Comparison of ENCODE assay signal across 8 cellular contexts in genomic region chr1:6497215-6497866, GRCh38. TPM values are rescaled to one million over a fixed set of nuclear protein-coding genes. Genes with fewer than 3 reads are reported as not detected.
DNase-seq lines count a peak whose midpoint lies in the region; ATAC-seq and TF ChIP-seq lines count a peak whose summit lies in the region.

No MANE protein-coding gene starts in this region.

- H3K27ac ChIP-seq in body of pancreas (peak overlapping the region in 1 of 4 donors; percentile 44), iPS-20b (ENCODE audit: low read length) (no peak overlapping the region), spleen (peak overlapping the region; percentile 41 to 86 (median 80))

- H3K9ac ChIP-seq in iPS-20b (ENCODE audit: low read depth, low read length) = no peak overlapping the region

- peak; percentile 60 to 69 for ATAC-seq in activated CD4-positive, CD25-positive, alpha-beta regulatory T cell treated with anti-CD3 and anti-CD28 coated beads, Interleukin-2, amount 50 U/mL, for 24 hours
- peak; percentile 74 for ATAC-seq in body of pancreas
- no peak for ATAC-seq in HG03159 (IDR thresholded peaks at IDR 0.05; ENCODE audit: unreplicated experiment)

- H3K27me3 ChIP-seq in body of pancreas = no peaks in the 10 kb centered on the region
- peaks cover 38% of the 10 kb centered on the region for H3K27me3 ChIP-seq in iPS-20b (ENCODE audit: insufficient read depth, low read length)
- peaks cover 0 to 47% (median 5%) of the 10 kb centered on the region in 7 donors for H3K27me3 ChIP-seq in spleen (replicated peaks in 1 of 7)

- H3K9me3 ChIP-seq in body of pancreas (no peaks in the 10 kb centered on the region), iPS-20b (ENCODE audit: insufficient read depth, low read depth, low read length) (no peaks in the 10 kb centered on the region), spleen (no peaks in the 10 kb centered on the region)

- intact Hi-C loops in body of pancreas (cut with DNase I) (no loop called here), spleen (cut with DNase I; ENCODE audit: low total_unique reads) (no loop called here)

- peak overlapping the region in 1 of 2 donors; percentile 43 for H3K4me3 ChIP-seq in body of pancreas
- H3K4me3 ChIP-seq in iPS-20b (ENCODE audit: low read length) = peak overlapping the region; percentile 69
- peak overlapping the region; percentile 39 to 80 (median 54) for H3K4me3 ChIP-seq in spleen

- WGBS in body of pancreas, 2 donors = 0% methylated on average over 31 of the region's 74 CpGs; no CpG with 5 or more reads in 1 of the 2 donors
- WGBS in spleen, 5 donors = 0 to 1% (median 0%) methylated on average over 3 to 74 of the region's 74 CpGs

- TF ChIP-seq CTCF in body of pancreas (IDR thresholded peaks at IDR 0.05) = no peak
- no peak for TF ChIP-seq CTCF in spleen (IDR thresholded peaks at IDR 0.05 in 8 of 11, conservative IDR thresholded peaks at IDR 0.05 in 3 of 11)

- H3K36me3 ChIP-seq in body of pancreas (replicated peaks in 1 of 2; ENCODE audit: insufficient read depth in 1 of 2, low read depth in 2 of 2) (no peaks in the 10 kb centered on the region), iPS-20b (ENCODE audit: insufficient read depth, low read depth, low read length) (no peaks in the 10 kb centered on the region), spleen (no peaks in the 10 kb centered on the region)

- no peak for TF ChIP-seq POLR2A in body of pancreas (IDR thresholded peaks at IDR 0.05)
- no peak for TF ChIP-seq POLR2A in spleen (IDR thresholded peaks at IDR 0.05)

- no peak for DNase-seq in activated CD4-positive, CD25-positive, alpha-beta regulatory T cell treated with anti-CD3 and anti-CD28 coated beads, Interleukin-2, amount 50 U/mL, for 72 hours
- peak; percentile 43 for DNase-seq in SW480 (ENCODE audit: low spot score)
- DNase-seq in body of pancreas = peak; percentile 45 to 60 (median 54)
- DNase-seq in spleen = peak; percentile 84
- no peak for DNase-seq in NCI-H1694 (lab: John Stamatoyannopoulos, UW)

- H3K4me1 ChIP-seq in body of pancreas (peaks cover 19% of the 10 kb centered on the region), iPS-20b (ENCODE audit: insufficient read depth, low read length) (peaks cover 9% of the 10 kb centered on the region; the same call in 1 of the 2 replicates), spleen (peaks cover 18 to 96% (median 72%) of the 10 kb centered on the region in 6 donors)

RNA-seq across cellular contexts. Expression of gene PLEKHG5, which starts 5.9 kb away (rescaled TPM):
- 1 to 10 TPM; 5.2 to 8.6 TPM for total RNA-seq in body of pancreas
- total RNA-seq in spleen = 100 to 1,000 TPM in 1 of 7 donors, 10 to 100 TPM in 6; 34.7 to 120 (median 60.1) TPM
- polyA plus RNA-seq in spleen = 10 to 100 TPM in 2 of 3 donors, 1 to 10 TPM in 1; 6.4 to 66.9 (median 29.7) TPM

RNA-seq across cellular contexts. Expression of gene TNFRSF25, which starts 31.4 kb away (rescaled TPM):
- total RNA-seq in body of pancreas = 10 to 100 TPM in 1 of 2 donors, 1 to 10 TPM in 1; 4.2 to 23.1 TPM
- 100 to 1,000 TPM in 1 of 7 donors, 10 to 100 TPM in 6; 39.7 to 103 (median 65.4) TPM for total RNA-seq in spleen
- 100 to 1,000 TPM in 2 of 3 donors, 10 to 100 TPM in 1; 30.9 to 147 (median 102) TPM for polyA plus RNA-seq in spleen

RNA-seq across cellular contexts. Expression of gene NOL9, which starts 57.0 kb away (rescaled TPM):
- total RNA-seq in body of pancreas (10 to 100 TPM; 13.7 to 27.4 TPM), spleen (10 to 100 TPM; 30.5 to 55.2 (median 51.5) TPM)
- polyA plus RNA-seq in spleen = 10 to 100 TPM in 1 of 3 donors, 1 to 10 TPM in 2; 4.2 to 10.0 (median 5.8) TPM

RNA-seq across cellular contexts. Expression of gene TAS1R1, which starts 57.8 kb away (rescaled TPM):
- total RNA-seq in body of pancreas = not detected
- under 1 TPM; 0.13 to 0.88 (median 0.56) TPM for total RNA-seq in spleen
- under 1 TPM; 0.09 to 0.51 (median 0.33) TPM for polyA plus RNA-seq in spleen

Comparison
In these comparisons a context has a peak if more than half of its experiments do, and no peak if none do; other contexts are left out.
1. DNase-seq: peak in SW480 (single experiment), body of pancreas (4 of 4) and spleen (single experiment); none in activated CD4-positive, CD25-positive, alpha-beta regulatory T cell treated with anti-CD3 and anti-CD28 coated beads, Interleukin-2, amount 50 U/mL, for 72 hours (single experiment) and NCI-H1694 (single experiment).